18 cellular contexts compared by ENCODE assay signal in the genomic region with DNA sequence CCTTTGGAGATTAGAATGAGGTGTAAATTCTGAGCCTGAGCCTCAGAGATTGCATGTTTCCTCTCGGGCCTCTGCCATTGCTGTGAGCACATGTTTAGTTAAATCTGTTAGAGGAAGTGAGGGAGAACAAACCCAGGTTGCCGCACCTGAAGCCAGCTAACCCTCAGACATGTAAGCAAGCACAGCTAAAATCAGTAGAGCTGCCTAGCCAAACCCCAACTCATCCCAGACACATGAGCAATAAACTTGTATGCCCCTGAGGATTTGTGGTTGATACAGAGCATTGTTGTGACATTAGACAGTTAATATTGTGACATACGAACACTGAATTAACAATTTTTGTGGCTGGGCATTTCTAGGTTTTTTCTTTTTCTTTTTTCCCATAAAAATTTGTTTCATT. TPM values are rescaled to one million over a fixed set of nuclear protein-coding genes. Genes with fewer than 3 reads are reported as not detected.
DNase-seq lines count a peak whose midpoint lies in the region; ATAC-seq and TF ChIP-seq lines count a peak whose summit lies in the region.
"Had no signal": no experiment of that assay in that cellular context is flagged by ENCODE, and none has a peak within 500 bp of the region (broad histone marks: within the 10 kb centered on the region; RNA-seq: fewer than 3 reads in every experiment).

No MANE protein-coding gene starts in this region.

- H3K4me1 Mint-ChIP-seq in CD8-positive, alpha-beta memory T cell, result peaks cover 5 to 8% (median 6%) of the 10 kb centered on the region in 3 donors

- peaks cover 15 to 37% (median 27%) of the 10 kb centered on the region in 3 donors for H3K36me3 Mint-ChIP-seq in CD8-positive, alpha-beta memory T cell

- H3K27ac ChIP-seq in right atrium auricular region (no peak overlapping the region), foreskin keratinocyte (no peak overlapping the region)
- H3K27ac ChIP-seq in CD8-positive, alpha-beta memory T cell (ENCODE audit: low read depth, low read length), result no peak overlapping the region
- H3K27ac ChIP-seq: colonic mucosa, esophagus squamous epithelium, neutrophil, SJCRH30 had no signal

- H3K4me3 Mint-ChIP-seq in CD8-positive, alpha-beta memory T cell, result no peak overlapping the region
- H3K4me3 Mint-ChIP-seq: activated naive CD4-positive, alpha-beta T cell treated with anti-CD3 and anti-CD28 coated beads, Interleukin-2, amount 50 U/mL, for 24 hours had no signal

- TF ChIP-seq CTCF in right atrium auricular region (IDR thresholded peaks at IDR 0.05) (no peak), foreskin keratinocyte (conservative IDR thresholded peaks at IDR 0.05) (no peak)

- H3K9me3 Mint-ChIP-seq in CD8-positive, alpha-beta memory T cell, result peaks cover 0 to 5% (median 0%) of the 10 kb centered on the region in 5 donors

- H3K27me3 Mint-ChIP-seq in CD8-positive, alpha-beta memory T cell, result no peaks in the 10 kb centered on the region
- H3K27me3 Mint-ChIP-seq: activated naive CD4-positive, alpha-beta T cell treated with anti-CD3 and anti-CD28 coated beads, Interleukin-2, amount 50 U/mL, for 24 hours had no signal

- peaks cover 0 to 12% of the 10 kb centered on the region in 2 donors for H3K9me3 ChIP-seq in right atrium auricular region
- H3K9me3 ChIP-seq in CD8-positive, alpha-beta memory T cell (ENCODE audit: low read length), result no peaks in the 10 kb centered on the region
- H3K9me3 ChIP-seq: colonic mucosa, esophagus squamous epithelium, neutrophil, SJCRH30 had no signal

- DNase-seq in left ventricle myocardium superior (no peak), right atrium auricular region (ENCODE audit: low spot score) (no peak), amniotic epithelial cell (ENCODE audit: low read depth) (peak; percentile 80), foreskin keratinocyte (peak; percentile 50 to 72), T-helper 2 cell (no peak), RKO (ENCODE audit: low spot score) (no peak)
- DNase-seq in CD8-positive, alpha-beta memory T cell, result no peak
- DNase-seq: activated CD8-positive, alpha-beta memory T cell treated with anti-CD3 and anti-CD28 coated beads for 24 hours; colonic mucosa; DMS53; esophagus squamous epithelium; NCI-H2081 treated with DMSO at 0.1 percent for 48 hours; NCI-H82; SJCRH30 had no signal

- peak overlapping the region in 4 of 8 donors; percentile 8 to 71 (median 52) for H3K27ac Mint-ChIP-seq in CD8-positive, alpha-beta memory T cell
- H3K27ac Mint-ChIP-seq: activated naive CD4-positive, alpha-beta T cell treated with anti-CD3 and anti-CD28 coated beads, Interleukin-2, amount 50 U/mL, for 24 hours had no signal

- POLR2A ChIA-PET in CD8-positive, alpha-beta memory T cell (lab: Charles Lee), result no interaction called here

- no peak overlapping the region for H3K4me3 ChIP-seq in right atrium auricular region
- H3K4me3 ChIP-seq in CD8-positive, alpha-beta memory T cell (ENCODE audit: low read length), result no peak overlapping the region
- H3K4me3 ChIP-seq: colonic mucosa, esophagus squamous epithelium, SJCRH30, skin epidermis had no signal

- ATAC-seq in left ventricle myocardium superior (peak; percentile 19), foreskin keratinocyte (peak; percentile 23), GM21390 (IDR thresholded peaks at IDR 0.05; ENCODE audit: unreplicated experiment) (no peak)

- intact Hi-C loops in left ventricle myocardium superior (cut with micrococcal nuclease), result no loop called here

- H3K36me3 ChIP-seq in right atrium auricular region, result peaks cover 7% of the 10 kb centered on the region
- no peaks in the 10 kb centered on the region for H3K36me3 ChIP-seq in CD8-positive, alpha-beta memory T cell (ENCODE audit: insufficient read depth, low read length)
- H3K36me3 ChIP-seq: colonic mucosa, neutrophil, SJCRH30 had no signal

- peaks cover 0 to 5% of the 10 kb centered on the region in 2 donors for H3K4me1 ChIP-seq in right atrium auricular region
- H3K4me1 ChIP-seq in foreskin keratinocyte, result peaks cover 12% of the 10 kb centered on the region
- H3K4me1 ChIP-seq in CD8-positive, alpha-beta memory T cell (ENCODE audit: insufficient read depth, low read length), result no peaks in the 10 kb centered on the region
- H3K4me1 ChIP-seq: colonic mucosa had no signal

- no peaks in the 10 kb centered on the region for H3K27me3 ChIP-seq in right atrium auricular region
- no peaks in the 10 kb centered on the region for H3K27me3 ChIP-seq in foreskin keratinocyte
- no peaks in the 10 kb centered on the region for H3K27me3 ChIP-seq in CD8-positive, alpha-beta memory T cell (ENCODE audit: insufficient read depth, low read length, poor library complexity, severe bottlenecking)
- H3K27me3 ChIP-seq: colonic mucosa, esophagus squamous epithelium, neutrophil, SJCRH30 had no signal

- CTCF ChIA-PET in CD8-positive, alpha-beta memory T cell (lab: Charles Lee), result no interaction called here

RNA-seq across cellular contexts. Expression of a gene that starts 41.9 kb away (rescaled TPM):
- total RNA-seq in left ventricle myocardium superior (64.6 TPM), right atrium auricular region (10 to 100 TPM; 33.2 to 40.8 TPM), foreskin keratinocyte (47.0 and 51.7 TPM in 2 replicates)
- polyA plus RNA-seq in foreskin keratinocyte, result 15.5 and 18.9 TPM in 2 replicates
- 10 to 100 TPM; 66.6 to 67.4 TPM for total RNA-seq in CD8-positive, alpha-beta memory T cell
- polyA plus RNA-seq in CD8-positive, alpha-beta memory T cell, result 37.3 TPM

Comparison
In these comparisons a context has a peak if more than half of its experiments do, and no peak if none do; other contexts are left out.
1. DNase-seq: peak in amniotic epithelial cell (single experiment) and foreskin keratinocyte (2 of 2); none in left ventricle myocardium superior (single experiment), right atrium auricular region (single experiment), T-helper 2 cell (0 of 5), RKO (single experiment) and CD8-positive, alpha-beta memory T cell (0 of 5).